Comparison of ENCODE assay signal across 1 cellular context in genomic region chr1:225539069-225539468, GRCh38.
TF ChIP-seq lines count a peak whose summit lies in the region.

No MANE protein-coding gene starts in this region.

TF ChIP-seq in H1, 55 proteins besides CTCF, POLR2A, EP300 and RAD21 (continued from another document):
- no peak for TF ChIP-seq SIRT6 (IDR thresholded peaks at IDR 0.05; ENCODE audit: low read length)
- TF ChIP-seq NRF1 (IDR thresholded peaks at IDR 0.05; ENCODE audit: low read depth, low read length): no peak
- TF ChIP-seq RXRA (IDR thresholded peaks at IDR 0.05; ENCODE audit: insufficient read depth, low read depth, low read length): no peak
- TF ChIP-seq JUN (IDR thresholded peaks at IDR 0.05; ENCODE audit: low read depth, low read length): no peak
- no peak for TF ChIP-seq CBX8 (IDR thresholded peaks at IDR 0.05; ENCODE audit: borderline replicate concordance, low read depth, low read length)
- no peak for TF ChIP-seq CHD1 (IDR thresholded peaks at IDR 0.05; ENCODE audit: low read depth, low read length)
- no peak for TF ChIP-seq SP4 (IDR thresholded peaks at IDR 0.05; ENCODE audit: low read length)
- TF ChIP-seq CTBP2 (IDR thresholded peaks at IDR 0.05; ENCODE audit: borderline replicate concordance, insufficient read depth, insufficient read length, low read length): no peak
- no peak for TF ChIP-seq POU5F1 (IDR thresholded peaks at IDR 0.05; ENCODE audit: low read depth, low read length)
- TF ChIP-seq MAFK (IDR thresholded peaks at IDR 0.05; ENCODE audit: low read depth, low read length): no peak
- TF ChIP-seq BCL11A (IDR thresholded peaks at IDR 0.05; ENCODE audit: low read depth in 2 of 2, low read length in 2 of 2): no peak
- TF ChIP-seq RBBP5 (IDR thresholded peaks at IDR 0.05; ENCODE audit: borderline replicate concordance, low read depth, low read length): no peak
- TF ChIP-seq TCF12 (IDR thresholded peaks at IDR 0.05; ENCODE audit: low read depth, low read length): no peak
- TF ChIP-seq NANOG (IDR thresholded peaks at IDR 0.05; ENCODE audit: insufficient read depth, low read depth, low read length, poor library complexity, severe bottlenecking): no peak
- no peak for TF ChIP-seq SP2 (IDR thresholded peaks at IDR 0.05; ENCODE audit: low read length)
